Comparison of ENCODE assay signal across 1 cellular context in the genomic region with DNA sequence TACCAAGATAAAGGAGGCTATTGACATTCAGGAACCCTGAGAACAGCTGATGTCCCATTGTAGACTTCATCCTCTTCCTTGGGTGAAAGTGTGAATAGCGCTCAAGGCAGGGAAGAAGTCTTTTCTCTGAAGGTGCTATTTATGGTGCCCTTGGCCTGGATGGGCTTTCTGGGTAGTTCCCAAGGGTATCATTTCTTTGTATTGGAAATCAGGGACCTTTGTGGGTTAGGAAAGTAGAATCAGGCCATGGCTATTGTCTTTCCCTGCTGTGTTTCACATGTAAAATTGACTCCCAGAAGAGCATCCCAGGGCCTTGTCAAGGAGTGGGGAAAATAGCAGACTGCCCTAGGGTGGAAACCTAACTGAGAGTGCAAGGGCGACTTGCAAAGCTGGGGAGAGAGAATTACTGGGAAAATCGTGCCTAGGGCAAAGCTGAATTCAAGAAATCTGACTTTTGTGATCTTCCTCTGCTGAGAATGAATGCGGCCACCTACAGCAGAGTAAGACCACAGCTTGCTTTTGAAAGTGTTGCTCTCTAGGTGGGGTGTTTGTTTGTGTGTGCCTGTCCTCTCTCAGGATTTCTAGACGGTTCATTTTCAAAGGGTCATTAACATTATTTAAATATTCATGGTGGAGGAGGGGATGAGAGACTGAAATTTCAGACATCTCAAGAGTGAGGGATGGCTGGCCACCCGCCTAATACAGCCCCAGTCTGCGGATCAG.
TF ChIP-seq lines count a peak whose summit lies in the region.

No MANE protein-coding gene starts in this region.

TF ChIP-seq in H1, 55 proteins besides CTCF, POLR2A, EP300 and RAD21 (continued from another document):
- TF ChIP-seq, protein P1, sequence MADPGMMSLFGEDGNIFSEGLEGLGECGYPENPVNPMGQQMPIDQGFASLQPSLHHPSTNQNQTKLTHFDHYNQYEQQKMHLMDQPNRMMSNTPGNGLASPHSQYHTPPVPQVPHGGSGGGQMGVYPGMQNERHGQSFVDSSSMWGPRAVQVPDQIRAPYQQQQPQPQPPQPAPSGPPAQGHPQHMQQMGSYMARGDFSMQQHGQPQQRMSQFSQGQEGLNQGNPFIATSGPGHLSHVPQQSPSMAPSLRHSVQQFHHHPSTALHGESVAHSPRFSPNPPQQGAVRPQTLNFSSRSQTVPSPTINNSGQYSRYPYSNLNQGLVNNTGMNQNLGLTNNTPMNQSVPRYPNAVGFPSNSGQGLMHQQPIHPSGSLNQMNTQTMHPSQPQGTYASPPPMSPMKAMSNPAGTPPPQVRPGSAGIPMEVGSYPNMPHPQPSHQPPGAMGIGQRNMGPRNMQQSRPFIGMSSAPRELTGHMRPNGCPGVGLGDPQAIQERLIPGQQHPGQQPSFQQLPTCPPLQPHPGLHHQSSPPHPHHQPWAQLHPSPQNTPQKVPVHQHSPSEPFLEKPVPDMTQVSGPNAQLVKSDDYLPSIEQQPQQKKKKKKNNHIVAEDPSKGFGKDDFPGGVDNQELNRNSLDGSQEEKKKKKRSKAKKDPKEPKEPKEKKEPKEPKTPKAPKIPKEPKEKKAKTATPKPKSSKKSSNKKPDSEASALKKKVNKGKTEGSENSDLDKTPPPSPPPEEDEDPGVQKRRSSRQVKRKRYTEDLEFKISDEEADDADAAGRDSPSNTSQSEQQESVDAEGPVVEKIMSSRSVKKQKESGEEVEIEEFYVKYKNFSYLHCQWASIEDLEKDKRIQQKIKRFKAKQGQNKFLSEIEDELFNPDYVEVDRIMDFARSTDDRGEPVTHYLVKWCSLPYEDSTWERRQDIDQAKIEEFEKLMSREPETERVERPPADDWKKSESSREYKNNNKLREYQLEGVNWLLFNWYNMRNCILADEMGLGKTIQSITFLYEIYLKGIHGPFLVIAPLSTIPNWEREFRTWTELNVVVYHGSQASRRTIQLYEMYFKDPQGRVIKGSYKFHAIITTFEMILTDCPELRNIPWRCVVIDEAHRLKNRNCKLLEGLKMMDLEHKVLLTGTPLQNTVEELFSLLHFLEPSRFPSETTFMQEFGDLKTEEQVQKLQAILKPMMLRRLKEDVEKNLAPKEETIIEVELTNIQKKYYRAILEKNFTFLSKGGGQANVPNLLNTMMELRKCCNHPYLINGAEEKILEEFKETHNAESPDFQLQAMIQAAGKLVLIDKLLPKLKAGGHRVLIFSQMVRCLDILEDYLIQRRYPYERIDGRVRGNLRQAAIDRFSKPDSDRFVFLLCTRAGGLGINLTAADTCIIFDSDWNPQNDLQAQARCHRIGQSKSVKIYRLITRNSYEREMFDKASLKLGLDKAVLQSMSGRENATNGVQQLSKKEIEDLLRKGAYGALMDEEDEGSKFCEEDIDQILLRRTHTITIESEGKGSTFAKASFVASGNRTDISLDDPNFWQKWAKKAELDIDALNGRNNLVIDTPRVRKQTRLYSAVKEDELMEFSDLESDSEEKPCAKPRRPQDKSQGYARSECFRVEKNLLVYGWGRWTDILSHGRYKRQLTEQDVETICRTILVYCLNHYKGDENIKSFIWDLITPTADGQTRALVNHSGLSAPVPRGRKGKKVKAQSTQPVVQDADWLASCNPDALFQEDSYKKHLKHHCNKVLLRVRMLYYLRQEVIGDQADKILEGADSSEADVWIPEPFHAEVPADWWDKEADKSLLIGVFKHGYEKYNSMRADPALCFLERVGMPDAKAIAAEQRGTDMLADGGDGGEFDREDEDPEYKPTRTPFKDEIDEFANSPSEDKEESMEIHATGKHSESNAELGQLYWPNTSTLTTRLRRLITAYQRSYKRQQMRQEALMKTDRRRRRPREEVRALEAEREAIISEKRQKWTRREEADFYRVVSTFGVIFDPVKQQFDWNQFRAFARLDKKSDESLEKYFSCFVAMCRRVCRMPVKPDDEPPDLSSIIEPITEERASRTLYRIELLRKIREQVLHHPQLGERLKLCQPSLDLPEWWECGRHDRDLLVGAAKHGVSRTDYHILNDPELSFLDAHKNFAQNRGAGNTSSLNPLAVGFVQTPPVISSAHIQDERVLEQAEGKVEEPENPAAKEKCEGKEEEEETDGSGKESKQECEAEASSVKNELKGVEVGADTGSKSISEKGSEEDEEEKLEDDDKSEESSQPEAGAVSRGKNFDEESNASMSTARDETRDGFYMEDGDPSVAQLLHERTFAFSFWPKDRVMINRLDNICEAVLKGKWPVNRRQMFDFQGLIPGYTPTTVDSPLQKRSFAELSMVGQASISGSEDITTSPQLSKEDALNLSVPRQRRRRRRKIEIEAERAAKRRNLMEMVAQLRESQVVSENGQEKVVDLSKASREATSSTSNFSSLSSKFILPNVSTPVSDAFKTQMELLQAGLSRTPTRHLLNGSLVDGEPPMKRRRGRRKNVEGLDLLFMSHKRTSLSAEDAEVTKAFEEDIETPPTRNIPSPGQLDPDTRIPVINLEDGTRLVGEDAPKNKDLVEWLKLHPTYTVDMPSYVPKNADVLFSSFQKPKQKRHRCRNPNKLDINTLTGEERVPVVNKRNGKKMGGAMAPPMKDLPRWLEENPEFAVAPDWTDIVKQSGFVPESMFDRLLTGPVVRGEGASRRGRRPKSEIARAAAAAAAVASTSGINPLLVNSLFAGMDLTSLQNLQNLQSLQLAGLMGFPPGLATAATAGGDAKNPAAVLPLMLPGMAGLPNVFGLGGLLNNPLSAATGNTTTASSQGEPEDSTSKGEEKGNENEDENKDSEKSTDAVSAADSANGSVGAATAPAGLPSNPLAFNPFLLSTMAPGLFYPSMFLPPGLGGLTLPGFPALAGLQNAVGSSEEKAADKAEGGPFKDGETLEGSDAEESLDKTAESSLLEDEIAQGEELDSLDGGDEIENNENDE (IDR thresholded peaks at IDR 0.05; ENCODE audit: insufficient replicate concordance, low read length): peak; percentile 85
- TF ChIP-seq CTBP2 (IDR thresholded peaks at IDR 0.05; ENCODE audit: borderline replicate concordance, insufficient read depth, insufficient read length, low read length) (peak; percentile 42), SUZ12 (IDR thresholded peaks at IDR 0.05; ENCODE audit: low read length) (peak; percentile 31; the same call in 1 of the 2 replicates), RXRA (IDR thresholded peaks at IDR 0.05; ENCODE audit: insufficient read depth, low read depth, low read length) (no peak), SIN3A (conservative IDR thresholded peaks at IDR 0.05 in 1 of 2, IDR thresholded peaks at IDR 0.05 in 1 of 2; ENCODE audit: low read depth in 1 of 2, low read length in 2 of 2) (peak in 1 of 2 experiments; percentile 84; a peak in 1 of 4 replicates), POLR2AphosphoS5 (IDR thresholded peaks at IDR 0.05; ENCODE audit: low read depth, low read length) (0 out of 2 replicates have a peak, but pooled peaks have one; percentile 16), BRCA1 (IDR thresholded peaks at IDR 0.05; ENCODE audit: low read depth, low read length) (no peak), YY1 (IDR thresholded peaks at IDR 0.05; ENCODE audit: low read depth, low read length) (no peak)
- TF ChIP-seq, protein P2, sequence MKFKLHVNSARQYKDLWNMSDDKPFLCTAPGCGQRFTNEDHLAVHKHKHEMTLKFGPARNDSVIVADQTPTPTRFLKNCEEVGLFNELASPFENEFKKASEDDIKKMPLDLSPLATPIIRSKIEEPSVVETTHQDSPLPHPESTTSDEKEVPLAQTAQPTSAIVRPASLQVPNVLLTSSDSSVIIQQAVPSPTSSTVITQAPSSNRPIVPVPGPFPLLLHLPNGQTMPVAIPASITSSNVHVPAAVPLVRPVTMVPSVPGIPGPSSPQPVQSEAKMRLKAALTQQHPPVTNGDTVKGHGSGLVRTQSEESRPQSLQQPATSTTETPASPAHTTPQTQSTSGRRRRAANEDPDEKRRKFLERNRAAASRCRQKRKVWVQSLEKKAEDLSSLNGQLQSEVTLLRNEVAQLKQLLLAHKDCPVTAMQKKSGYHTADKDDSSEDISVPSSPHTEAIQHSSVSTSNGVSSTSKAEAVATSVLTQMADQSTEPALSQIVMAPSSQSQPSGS (IDR thresholded peaks at IDR 0.05; ENCODE audit: low read length): no peak; the same call in 1 of the 2 replicates
